ENCODE assay signal across 14 cellular contexts in the genomic region with DNA sequence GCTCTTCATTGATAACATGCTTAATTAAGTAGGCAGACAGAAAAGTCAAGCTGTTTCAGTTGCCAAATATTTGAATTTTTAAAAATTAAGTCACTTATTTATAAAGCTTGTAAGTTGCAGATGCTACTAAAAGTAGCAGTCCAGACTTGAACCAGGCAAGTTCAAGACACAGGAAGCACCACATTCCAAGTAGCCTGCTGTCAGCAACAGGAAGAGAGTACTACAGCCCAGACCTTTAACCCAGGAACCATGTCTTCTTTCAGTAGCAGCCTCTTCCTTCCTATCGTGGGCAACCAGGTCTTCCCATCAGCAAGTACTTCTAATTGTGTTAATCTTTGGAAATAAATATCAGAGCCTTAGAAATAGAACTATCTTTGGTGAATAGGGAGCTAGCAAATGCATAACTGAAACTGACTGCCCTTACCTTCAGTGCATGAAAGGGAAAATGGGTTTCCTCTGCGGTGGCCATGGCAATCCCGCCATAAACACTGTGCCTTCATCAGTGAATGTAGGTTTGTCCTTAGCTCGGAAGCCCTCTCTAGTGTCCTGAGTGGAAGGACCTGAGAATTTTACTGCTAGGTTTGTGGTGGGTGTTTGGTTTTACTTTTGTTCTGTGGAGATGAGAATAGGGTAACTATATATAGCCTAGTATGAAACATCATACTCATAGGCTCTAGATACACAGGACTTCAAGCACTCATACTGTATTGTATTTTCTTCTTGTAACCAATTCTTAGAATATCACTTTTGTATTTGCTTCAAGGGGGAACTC.
DNase-seq lines count a peak whose midpoint lies in the region; ATAC-seq and TF ChIP-seq lines count a peak whose summit lies in the region.
"Had no signal": no experiment of that assay in that cellular context is flagged by ENCODE, and none has a peak within 500 bp of the region (broad histone marks: within the 10 kb centered on the region; RNA-seq: fewer than 3 reads in every experiment).

No MANE protein-coding gene starts in this region.

- DNase-seq in choroid plexus epithelial cell (ENCODE audit: low read depth) (peak; percentile 1), foreskin melanocyte (no peak), aorta (no peak), anterior cingulate cortex (lab: John Stamatoyannopoulos, UW) (no peak)
- no peak for DNase-seq in activated naive CD4-positive, alpha-beta T cell treated with anti-CD3 and anti-CD28 coated beads, Interleukin-2, amount 50 U/mL, for 72 hours (ENCODE audit: low spot score in 2 of 2)
- DNase-seq: amniotic stem cell; CD8-positive, alpha-beta memory T cell; naive thymus-derived CD8-positive, alpha-beta T cell; NCI-H2081 had no signal

- H3K36me3 ChIP-seq in aorta (ENCODE audit: control insufficient read depth in 1 of 2, insufficient read depth in 2 of 2, low read length in 1 of 2): no peaks in the 10 kb centered on the region

- H3K27me3 ChIP-seq in aorta (ENCODE audit: control insufficient read depth in 1 of 2, insufficient read depth in 2 of 2, low read length in 1 of 2): no peaks in the 10 kb centered on the region

- no peak for TF ChIP-seq CTCF in choroid plexus epithelial cell (conservative IDR thresholded peaks at IDR 0.05; ENCODE audit: low read depth, low read length)

- no peaks in the 10 kb centered on the region for H3K36me3 Mint-ChIP-seq in activated naive CD4-positive, alpha-beta T cell treated with anti-CD3 and anti-CD28 coated beads, Interleukin-2, amount 50 U/mL, for 72 hours
- H3K36me3 Mint-ChIP-seq: CD8-positive, alpha-beta memory T cell; naive thymus-derived CD8-positive, alpha-beta T cell had no signal

- H3K27ac ChIP-seq in aorta (ENCODE audit: low read depth in 1 of 2, low read length in 2 of 2): no peak overlapping the region
- H3K27ac ChIP-seq: skin epidermis had no signal

- no peak overlapping the region for H3K27ac Mint-ChIP-seq in activated naive CD4-positive, alpha-beta T cell treated with anti-CD3 and anti-CD28 coated beads, Interleukin-2, amount 50 U/mL, for 72 hours
- H3K27ac Mint-ChIP-seq: CD8-positive, alpha-beta memory T cell; naive thymus-derived CD8-positive, alpha-beta T cell had no signal

- H3K4me3 ChIP-seq in choroid plexus epithelial cell (ENCODE audit: low read depth, low read length) (no peak overlapping the region), aorta (ENCODE audit: low read length in 2 of 2) (no peak overlapping the region)
- H3K4me3 ChIP-seq: K562, skin epidermis had no signal

- no peaks in the 10 kb centered on the region for H3K4me1 ChIP-seq in aorta (ENCODE audit: control insufficient read depth in 1 of 2, insufficient read depth in 2 of 2, low read length in 2 of 2)

- WGBS in aorta, 2 donors: 86 to 87% methylated on average over 4 of the region's 4 CpGs

- intact Hi-C loops in aorta (cut with DNase I): no loop called here

- ATAC-seq in GM18519 (IDR thresholded peaks at IDR 0.05; ENCODE audit: low FRiP score, unreplicated experiment): peak; percentile 87
- ATAC-seq in GM21423 (IDR thresholded peaks at IDR 0.05; ENCODE audit: unreplicated experiment): peak; percentile 52
- ATAC-seq in HG03103 (IDR thresholded peaks at IDR 0.05; ENCODE audit: low read depth, unreplicated experiment): peak; percentile 71
- ATAC-seq in activated naive CD4-positive, alpha-beta T cell treated with anti-CD3 and anti-CD28 coated beads, Interleukin-2, amount 50 U/mL, for 72 hours: no peak
- no peak for ATAC-seq in aorta (ENCODE audit: low FRiP score)
- ATAC-seq: K562; naive thymus-derived CD8-positive, alpha-beta T cell had no signal

- no peaks in the 10 kb centered on the region for H3K9me3 Mint-ChIP-seq in activated naive CD4-positive, alpha-beta T cell treated with anti-CD3 and anti-CD28 coated beads, Interleukin-2, amount 50 U/mL, for 72 hours
- H3K9me3 Mint-ChIP-seq: CD8-positive, alpha-beta memory T cell; naive thymus-derived CD8-positive, alpha-beta T cell had no signal

- H3K9me3 ChIP-seq in aorta (ENCODE audit: control insufficient read depth, low read length): no peaks in the 10 kb centered on the region

Comparison
In these comparisons a context has a peak if more than half of its experiments do, and no peak if none do; other contexts are left out.
1. ATAC-seq: peak in GM18519 (single experiment), GM21423 (single experiment) and HG03103 (single experiment); none in activated naive CD4-positive, alpha-beta T cell treated with anti-CD3 and anti-CD28 coated beads, Interleukin-2, amount 50 U/mL, for 72 hours (0 of 2) and aorta (single experiment).